Comparison of ENCODE assay signal across 1 cellular context in the genomic region with DNA sequence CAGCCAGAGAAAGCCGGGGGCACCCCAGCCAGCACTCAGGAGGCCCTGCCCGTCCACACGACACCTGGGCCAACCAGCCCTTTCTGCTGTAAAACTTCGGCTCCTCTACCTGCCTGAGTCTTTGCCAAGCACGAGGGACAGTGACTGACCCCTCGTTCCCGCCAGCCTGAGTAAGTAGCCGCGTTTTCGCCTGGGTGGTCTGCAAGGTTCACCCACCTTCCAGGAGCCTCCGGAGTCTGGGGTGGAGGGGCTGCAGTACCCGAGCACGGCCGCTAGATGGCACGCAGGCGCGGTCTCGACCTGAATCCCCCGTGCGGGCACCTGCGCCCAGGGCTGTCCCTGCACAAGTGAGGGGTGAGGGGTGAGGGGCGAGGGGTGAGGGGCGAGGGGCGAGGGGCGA.
TF ChIP-seq lines count a peak whose summit lies in the region.

No MANE protein-coding gene starts in this region.

TF ChIP-seq in SK-N-SH, 30 proteins besides CTCF, POLR2A, EP300 and RAD21 (continued from another document):
- no peak for TF ChIP-seq ZBTB33 (IDR thresholded peaks at IDR 0.05; ENCODE audit: borderline replicate concordance, low read depth)
